ENCODE assay signal across 25 cellular contexts in the genomic region with DNA sequence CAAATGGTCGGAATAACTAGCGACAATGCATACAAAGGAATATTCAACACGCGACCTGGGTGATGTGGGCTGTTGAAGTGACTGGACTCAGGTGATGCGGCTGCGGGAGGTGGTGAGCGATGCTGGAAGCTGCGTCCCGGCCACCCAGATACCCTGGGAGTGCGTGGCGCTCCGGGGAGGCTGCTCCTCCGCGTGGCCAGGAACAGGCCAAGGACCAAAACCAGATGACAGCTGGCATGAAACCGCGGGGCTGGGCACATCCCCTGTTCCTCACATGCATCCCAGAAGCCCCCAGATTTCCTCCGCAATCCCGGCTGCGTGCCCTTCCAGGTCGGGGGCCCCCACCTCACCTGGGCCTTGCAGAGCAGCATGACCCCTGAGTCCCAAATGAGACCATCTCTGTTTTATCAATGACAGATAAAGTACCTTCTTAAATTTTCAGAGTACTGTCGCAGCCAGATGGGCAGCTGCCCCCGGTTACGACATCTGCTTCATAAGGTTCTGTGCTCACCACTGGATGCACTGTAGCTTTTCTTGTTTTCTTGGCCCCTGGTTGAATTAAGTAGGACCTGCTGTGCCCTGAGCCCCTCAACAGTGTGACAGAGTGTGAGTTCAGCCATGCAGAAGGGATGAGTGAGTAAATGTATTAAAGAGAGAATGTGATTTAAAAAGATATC.
"Had no signal": no experiment of that assay in that cellular context is flagged by ENCODE, and none has a peak within 500 bp of the region (broad histone marks: within the 10 kb centered on the region; RNA-seq: fewer than 3 reads in every experiment).

No MANE protein-coding gene starts in this region.

- H3K4me3 ChIP-seq: cardiac muscle cell, MG63, SJSA1 had no signal

- H3K27ac ChIP-seq: brain microvascular endothelial cell, cardiac muscle cell, KMS-11, SJSA1 had no signal

- H3K4me1 ChIP-seq: SJSA1 had no signal

- H3K9me3 ChIP-seq: MG63, SJSA1 had no signal

- ATAC-seq: activated T-cell treated with anti-CD3 and anti-CD28 coated beads, Interleukin-2, amount 50 U/mL, for 4 hours; activated T-helper 17 cell treated with anti-CD3 and anti-CD28 coated beads, Interleukin-2, amount 50 U/mL, for 72 hours; PC-3; T-cell had no signal

- FAIRE-seq: RCC 7860, TTC549 had no signal

- H3K27me3 Mint-ChIP-seq: activated CD4-positive, alpha-beta memory T cell treated with anti-CD3 and anti-CD28 coated beads for 36 hours; activated CD4-positive, alpha-beta T cell treated with anti-CD3 and anti-CD28 coated beads, Interleukin-2, amount 10 ng/mL, durations not matched to agents 7 days and 5 days; activated naive CD4-positive, alpha-beta T cell treated with anti-CD3 and anti-CD28 coated beads, Interleukin-2, amount 10 ng/mL, durations not matched to agents 7 days and 5 days; activated naive CD8-positive, alpha-beta T cell treated with anti-CD3 and anti-CD28 coated beads for 36 hours; activated T-helper 17 cell treated with anti-CD3 and anti-CD28 coated beads, Interleukin-2, amount 50 U/mL, for 72 hours; IgD-negative memory B cell; T-cell had no signal

- H3K27ac Mint-ChIP-seq: activated CD4-positive, alpha-beta memory T cell treated with anti-CD3 and anti-CD28 coated beads for 36 hours; activated CD4-positive, alpha-beta T cell treated with anti-CD3 and anti-CD28 coated beads, Interleukin-2, amount 10 ng/mL, durations not matched to agents 7 days and 5 days; activated naive CD4-positive, alpha-beta T cell treated with anti-CD3 and anti-CD28 coated beads, Interleukin-2, amount 10 ng/mL, durations not matched to agents 7 days and 5 days; activated naive CD8-positive, alpha-beta T cell treated with anti-CD3 and anti-CD28 coated beads for 36 hours; activated T-helper 17 cell treated with anti-CD3 and anti-CD28 coated beads, Interleukin-2, amount 50 U/mL, for 72 hours; T-cell had no signal

- H3K4me1 Mint-ChIP-seq: activated CD4-positive, alpha-beta T cell treated with anti-CD3 and anti-CD28 coated beads, Interleukin-2, amount 10 ng/mL, durations not matched to agents 7 days and 5 days; activated naive CD4-positive, alpha-beta T cell treated with anti-CD3 and anti-CD28 coated beads, Interleukin-2, amount 10 ng/mL, durations not matched to agents 7 days and 5 days; activated naive CD8-positive, alpha-beta T cell treated with anti-CD3 and anti-CD28 coated beads for 36 hours; activated T-helper 17 cell treated with anti-CD3 and anti-CD28 coated beads, Interleukin-2, amount 50 U/mL, for 72 hours; IgD-negative memory B cell; T-cell had no signal

- DNase-seq: activated CD4-positive, alpha-beta memory T cell treated with anti-CD3 and anti-CD28 coated beads for 36 hours; activated CD4-positive, alpha-beta T cell treated with anti-CD3 and anti-CD28 coated beads, Interleukin-2, amount 10 ng/mL, durations not matched to agents 7 days and 5 days; activated CD4-positive, CD25-positive, alpha-beta regulatory T cell; activated CD8-positive, alpha-beta memory T cell treated with anti-CD3 and anti-CD28 coated beads for 24 hours; activated gamma-delta T cell treated with Interleukin-2 at 50 U/mL for 16 hours; activated naive CD4-positive, alpha-beta T cell treated with anti-CD3 and anti-CD28 coated beads, Interleukin-2, amount 10 ng/mL, durations not matched to agents 7 days and 5 days; activated naive CD8-positive, alpha-beta T cell treated with anti-CD3 and anti-CD28 coated beads for 36 hours; activated T-cell treated with anti-CD3 and anti-CD28 coated beads, Interleukin-2, amount 50 U/mL, for 4 hours; brain microvascular endothelial cell; MG63; MV-4-11; NCI-H1694; NCI-H2107; NCI-H446; PC-3; T-cell; T-helper 2 cell; T1000 had no signal

- H3K36me3 ChIP-seq: brain microvascular endothelial cell, cardiac muscle cell, MG63, SJSA1 had no signal

- H3K9me3 Mint-ChIP-seq: activated naive CD8-positive, alpha-beta T cell treated with anti-CD3 and anti-CD28 coated beads for 36 hours; activated T-cell treated with anti-CD3 and anti-CD28 coated beads, Interleukin-2, amount 50 U/mL, for 4 hours; T-cell had no signal

- H3K27me3 ChIP-seq: brain microvascular endothelial cell, cardiac muscle cell, MG63, SJSA1 had no signal

- H3K36me3 Mint-ChIP-seq: activated CD4-positive, alpha-beta memory T cell treated with anti-CD3 and anti-CD28 coated beads for 36 hours; activated naive CD4-positive, alpha-beta T cell treated with anti-CD3 and anti-CD28 coated beads, Interleukin-2, amount 10 ng/mL, durations not matched to agents 7 days and 5 days; activated naive CD8-positive, alpha-beta T cell treated with anti-CD3 and anti-CD28 coated beads for 36 hours; T-cell had no signal

- H3K4me2 ChIP-seq: KMS-11 had no signal

- H3K4me3 Mint-ChIP-seq: activated CD4-positive, alpha-beta memory T cell treated with anti-CD3 and anti-CD28 coated beads for 36 hours; activated CD4-positive, alpha-beta T cell treated with anti-CD3 and anti-CD28 coated beads, Interleukin-2, amount 10 ng/mL, durations not matched to agents 7 days and 5 days; activated naive CD4-positive, alpha-beta T cell treated with anti-CD3 and anti-CD28 coated beads, Interleukin-2, amount 10 ng/mL, durations not matched to agents 7 days and 5 days; activated naive CD8-positive, alpha-beta T cell treated with anti-CD3 and anti-CD28 coated beads for 36 hours; activated T-cell treated with anti-CD3 and anti-CD28 coated beads, Interleukin-2, amount 50 U/mL, for 4 hours; activated T-helper 17 cell treated with anti-CD3 and anti-CD28 coated beads, Interleukin-2, amount 50 U/mL, for 72 hours; IgD-negative memory B cell; T-cell had no signal

- H3K9ac ChIP-seq: KMS-11 had no signal
